9 cellular contexts compared by ENCODE assay signal in the genomic region with DNA sequence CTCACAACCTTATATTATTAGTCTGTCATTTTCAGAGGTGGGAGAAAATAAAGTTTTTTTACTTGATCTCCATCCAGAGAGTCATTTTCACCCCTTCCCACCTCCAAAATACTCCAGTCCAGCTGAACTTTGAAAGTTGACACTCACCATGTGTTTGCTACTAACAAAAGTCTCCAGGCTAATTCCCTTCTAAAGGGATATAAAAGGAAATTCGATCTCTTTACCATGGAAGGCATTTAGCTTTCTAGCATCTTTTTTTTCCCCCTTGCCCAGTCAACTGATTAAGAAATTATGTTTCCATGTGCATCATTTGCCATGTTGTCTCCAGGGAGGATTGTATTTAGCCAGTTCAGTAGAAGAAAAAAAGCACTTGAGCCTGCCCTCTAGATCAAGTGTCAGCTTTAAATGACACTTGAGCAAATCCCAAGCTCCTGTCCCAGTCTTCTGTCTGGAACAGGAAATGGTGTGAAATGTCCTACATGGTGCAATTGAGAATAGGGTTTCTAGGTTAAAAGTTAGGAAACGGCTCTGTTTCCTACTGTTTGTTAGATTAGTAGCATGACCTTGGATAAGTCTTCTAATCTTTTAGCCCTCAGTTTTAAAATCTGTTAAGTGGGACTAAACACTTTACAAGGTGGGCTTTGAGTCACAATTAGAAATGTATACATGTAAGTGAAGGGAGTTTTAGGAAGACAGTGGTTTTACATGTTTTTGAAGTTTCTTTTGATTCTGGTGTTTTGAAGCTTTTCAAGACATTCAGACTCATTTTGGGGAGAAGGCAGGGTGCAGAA.
DNase-seq lines count a peak whose midpoint lies in the region; ATAC-seq and TF ChIP-seq lines count a peak whose summit lies in the region.
"Had no signal": no experiment of that assay in that cellular context is flagged by ENCODE, and none has a peak within 500 bp of the region (broad histone marks: within the 10 kb centered on the region; RNA-seq: fewer than 3 reads in every experiment).

No MANE protein-coding gene starts in this region.

- intact Hi-C loops in activated CD4-positive, alpha-beta T cell treated with anti-CD3 and anti-CD28 coated beads, Interleukin-2, amount 10 ng/mL, durations not matched to agents 24 days and 14 days (cut with micrococcal nuclease), result no loop called here
- intact Hi-C loops in spleen (cut with DNase I; ENCODE audit: low total_unique reads), result no loop called here

- H3K27ac Mint-ChIP-seq in activated CD4-positive, alpha-beta T cell treated with anti-CD3 and anti-CD28 coated beads, Interleukin-2, amount 10 ng/mL, durations not matched to agents 24 days and 14 days, result peak overlapping the region; percentile 36
- peak overlapping the region; percentile 83 for H3K27ac Mint-ChIP-seq in endodermal cell

- H3K27ac ChIP-seq in endodermal cell (ENCODE audit: low read depth, low read length), result peak overlapping the region; percentile 68
- H3K27ac ChIP-seq in spleen, result peak overlapping the region in 6 of 8 donors; percentile 25 to 55 (median 40)
- H3K27ac ChIP-seq in upper lobe of left lung, result peak overlapping the region in 1 of 4 donors; percentile 37
- H3K27ac ChIP-seq: uterus had no signal

- H3K4me1 ChIP-seq in endodermal cell (ENCODE audit: control insufficient read depth, insufficient read depth, low read length) (peaks cover 6% of the 10 kb centered on the region), spleen (peaks cover 5 to 92% (median 42%) of the 10 kb centered on the region in 6 donors), upper lobe of left lung (peaks cover 21 to 31% (median 22%) of the 10 kb centered on the region in 4 donors)

- no peak for TF ChIP-seq POLR2A in spleen (IDR thresholded peaks at IDR 0.05)
- no peak for TF ChIP-seq POLR2A in upper lobe of left lung (IDR thresholded peaks at IDR 0.05)

- peaks cover 62% of the 10 kb centered on the region for H3K36me3 Mint-ChIP-seq in activated CD4-positive, alpha-beta T cell treated with anti-CD3 and anti-CD28 coated beads, Interleukin-2, amount 10 ng/mL, durations not matched to agents 24 days and 14 days (ENCODE audit: low read depth)
- peaks cover 49% of the 10 kb centered on the region for H3K36me3 Mint-ChIP-seq in endodermal cell (ENCODE audit: low read depth)

- no peak for TF ChIP-seq EP300 in upper lobe of left lung (IDR thresholded peaks at IDR 0.05)

- no peaks in the 10 kb centered on the region for H3K9me3 Mint-ChIP-seq in activated CD4-positive, alpha-beta T cell treated with anti-CD3 and anti-CD28 coated beads, Interleukin-2, amount 10 ng/mL, durations not matched to agents 24 days and 14 days
- H3K9me3 Mint-ChIP-seq in endodermal cell, result no peaks in the 10 kb centered on the region

- DNase-seq in activated CD4-positive, alpha-beta T cell treated with anti-CD3 and anti-CD28 coated beads, Interleukin-2, amount 10 ng/mL, durations not matched to agents 24 days and 14 days, result no peak
- DNase-seq in activated CD4-positive, alpha-beta T cell treated with anti-CD3 and anti-CD28 coated beads for 1 hour, result no peak
- peak; percentile 96 for DNase-seq in NCI-H69 (lab: John Stamatoyannopoulos, UW)
- no peak for DNase-seq in endodermal cell
- DNase-seq in spleen, result no peak
- no peak for DNase-seq in upper lobe of left lung
- DNase-seq in HuH-7.5 (ENCODE audit: low spot score), result no peak
- DNase-seq in GM13976 (ENCODE audit: low spot score), result no peak
- DNase-seq: uterus had no signal

- peaks cover 39% of the 10 kb centered on the region for H3K36me3 ChIP-seq in endodermal cell (ENCODE audit: control insufficient read depth, insufficient read depth, low read length)
- peaks cover 0 to 98% (median 50%) of the 10 kb centered on the region in 6 donors for H3K36me3 ChIP-seq in spleen
- peaks cover 0 to 59% (median 12%) of the 10 kb centered on the region in 4 donors for H3K36me3 ChIP-seq in upper lobe of left lung
- H3K36me3 ChIP-seq: uterus had no signal

- no peak for ATAC-seq in upper lobe of left lung (ENCODE audit: low FRiP score in 2 of 2)

- H3K27me3 ChIP-seq in endodermal cell (ENCODE audit: control insufficient read depth, insufficient read depth, low read length, poor library complexity, severe bottlenecking), result no peaks in the 10 kb centered on the region
- no peaks in the 10 kb centered on the region for H3K27me3 ChIP-seq in spleen (replicated peaks in 1 of 7)
- no peaks in the 10 kb centered on the region for H3K27me3 ChIP-seq in upper lobe of left lung
- H3K27me3 ChIP-seq: uterus had no signal

- H3K9ac ChIP-seq in endodermal cell (ENCODE audit: extremely low read depth, low read length, poor library complexity, severe bottlenecking), result no peak overlapping the region

- in situ Hi-C loops in GM13976 (cut with MboI; ENCODE audit: low sequenced_read_pairs, unreplicated experiment), result no loop called here

- no peaks in the 10 kb centered on the region for H3K27me3 Mint-ChIP-seq in activated CD4-positive, alpha-beta T cell treated with anti-CD3 and anti-CD28 coated beads, Interleukin-2, amount 10 ng/mL, durations not matched to agents 24 days and 14 days
- no peaks in the 10 kb centered on the region for H3K27me3 Mint-ChIP-seq in endodermal cell (ENCODE audit: insufficient read depth)

- H3K9me3 ChIP-seq in endodermal cell (ENCODE audit: control insufficient read depth, low read length) (no peaks in the 10 kb centered on the region), spleen (no peaks in the 10 kb centered on the region), upper lobe of left lung (no peaks in the 10 kb centered on the region)
- H3K9me3 ChIP-seq: uterus had no signal

- peaks cover 58% of the 10 kb centered on the region for H3K4me1 Mint-ChIP-seq in activated CD4-positive, alpha-beta T cell treated with anti-CD3 and anti-CD28 coated beads, Interleukin-2, amount 10 ng/mL, durations not matched to agents 24 days and 14 days
- peaks cover 52% of the 10 kb centered on the region for H3K4me1 Mint-ChIP-seq in endodermal cell

- WGBS in endodermal cell (ENCODE audit: insufficient coverage in 1 of 2, insufficient read length in 1 of 2), 2 experiments, result 50 to 71% methylated on average over 1 to 2 of the region's 2 CpGs
- WGBS in spleen, 5 donors, result 50 to 73% (median 61%) methylated on average over 2 of the region's 2 CpGs
- 48 to 65% methylated on average over 2 of the region's 2 CpGs for WGBS in upper lobe of left lung, 2 donors

- H3K4me3 ChIP-seq in endodermal cell (ENCODE audit: low read length) (no peak overlapping the region), spleen (no peak overlapping the region), upper lobe of left lung (no peak overlapping the region)
- H3K4me3 ChIP-seq: uterus had no signal

- H3K4me3 Mint-ChIP-seq in activated CD4-positive, alpha-beta T cell treated with anti-CD3 and anti-CD28 coated beads, Interleukin-2, amount 10 ng/mL, durations not matched to agents 24 days and 14 days, result no peak overlapping the region
- H3K4me3 Mint-ChIP-seq in endodermal cell, result no peak overlapping the region

- TF ChIP-seq CTCF in endodermal cell (conservative IDR thresholded peaks at IDR 0.05) (no peak), spleen (IDR thresholded peaks at IDR 0.05 in 8 of 11, conservative IDR thresholded peaks at IDR 0.05 in 3 of 11) (no peak), upper lobe of left lung (IDR thresholded peaks at IDR 0.05) (no peak), GM13976 (IDR thresholded peaks at IDR 0.05; ENCODE audit: borderline replicate concordance, control extremely low read depth, extremely low read depth, insufficient read depth, missing control alignments) (no peak)
